ENCODE assay signal across 1 cellular context in the genomic region with DNA sequence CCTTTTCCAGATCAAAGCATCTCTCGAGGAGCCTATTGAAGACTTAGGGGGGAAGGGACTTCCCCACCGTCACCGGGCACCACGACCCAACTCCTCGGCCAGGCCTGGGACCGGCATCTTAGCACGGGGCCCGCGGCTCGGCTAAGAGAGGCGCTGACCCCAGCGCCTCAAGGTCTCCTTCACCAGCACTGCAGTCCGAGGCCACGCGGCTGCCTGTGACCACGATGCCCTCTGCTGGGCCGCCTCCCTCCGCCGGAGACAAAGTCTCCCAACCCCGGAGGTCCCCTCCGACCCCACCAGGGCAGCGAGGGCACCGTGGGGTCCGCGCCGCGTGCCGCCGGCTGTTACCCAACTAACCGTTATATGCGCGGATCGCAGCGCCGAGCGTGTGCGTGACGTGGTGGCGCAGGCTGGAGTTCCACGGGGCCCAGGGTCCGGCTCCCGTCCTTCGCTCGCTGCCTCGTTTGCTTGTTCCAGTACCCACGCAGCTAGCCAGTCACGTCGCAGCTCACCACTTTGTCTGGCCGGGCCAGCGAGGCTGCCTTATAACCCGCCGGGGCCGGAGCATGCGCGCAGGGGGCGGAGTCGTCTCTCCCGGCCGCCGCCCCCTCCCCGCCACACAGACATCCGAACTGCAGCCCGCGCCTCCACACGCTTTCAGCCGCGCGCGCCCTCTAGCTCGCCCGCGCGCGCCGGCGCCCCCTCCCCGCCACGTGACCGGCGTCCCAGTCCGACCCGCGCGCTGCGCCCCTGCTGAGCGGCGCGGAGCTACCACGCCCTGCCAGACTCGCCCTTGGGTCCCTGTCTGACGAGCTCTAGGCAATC.
TF ChIP-seq lines count a peak whose summit lies in the region.

A gene with protein sequence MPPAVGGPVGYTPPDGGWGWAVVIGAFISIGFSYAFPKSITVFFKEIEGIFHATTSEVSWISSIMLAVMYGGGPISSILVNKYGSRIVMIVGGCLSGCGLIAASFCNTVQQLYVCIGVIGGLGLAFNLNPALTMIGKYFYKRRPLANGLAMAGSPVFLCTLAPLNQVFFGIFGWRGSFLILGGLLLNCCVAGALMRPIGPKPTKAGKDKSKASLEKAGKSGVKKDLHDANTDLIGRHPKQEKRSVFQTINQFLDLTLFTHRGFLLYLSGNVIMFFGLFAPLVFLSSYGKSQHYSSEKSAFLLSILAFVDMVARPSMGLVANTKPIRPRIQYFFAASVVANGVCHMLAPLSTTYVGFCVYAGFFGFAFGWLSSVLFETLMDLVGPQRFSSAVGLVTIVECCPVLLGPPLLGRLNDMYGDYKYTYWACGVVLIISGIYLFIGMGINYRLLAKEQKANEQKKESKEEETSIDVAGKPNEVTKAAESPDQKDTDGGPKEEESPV (minus strand): TSS at position 519 of the 825 bp plus-strand sequence. CDS start 26,888 bp downstream, outside the sequence.

TF ChIP-seq in K562, 482 proteins besides CTCF, POLR2A, EP300 and RAD21 (continued from another document and continues in another):
- TF ChIP-seq TCFL5 (CRISPR knock-in tag; conservative IDR thresholded peaks at IDR 0.05) (no peak), ELF2 (CRISPR knock-in tag; IDR thresholded peaks at IDR 0.05) (peak; percentile 67; the same call in 1 of the 2 replicates), POLR2AphosphoS2 (IDR thresholded peaks at IDR 0.05; ENCODE audit: low read length) (peak; percentile 68; the same call in 1 of the 2 replicates), BMI1 (IDR thresholded peaks at IDR 0.05; ENCODE audit: low read length) (no peak), COPS2 (conservative IDR thresholded peaks at IDR 0.05) (no peak), NR2C1 (IDR thresholded peaks at IDR 0.05) (no peak; the same call in 1 of the 2 replicates), NR2C1 (tag; IDR thresholded peaks at IDR 0.05) (peak; percentile 49; the same call in 1 of the 2 replicates), NELFE (IDR thresholded peaks at IDR 0.05; ENCODE audit: insufficient read depth, insufficient read length) (peak; percentile 80), KLF10 (CRISPR knock-in tag; IDR thresholded peaks at IDR 0.05) (no peak), MCM3 (IDR thresholded peaks at IDR 0.05) (no peak), SRSF1 (IDR thresholded peaks at IDR 0.05; ENCODE audit: low read depth, low read length) (0 out of 2 replicates have a peak, but pooled peaks have one; percentile 33), RBFOX2 (IDR thresholded peaks at IDR 0.05; ENCODE audit: low read depth, low read length) (peak; percentile 99), CBX5 (IDR thresholded peaks at IDR 0.05; ENCODE audit: borderline replicate concordance, low read depth) (no peak), HDAC2 (IDR thresholded peaks at IDR 0.05) (peak; percentile 95), EGR1 (conservative IDR thresholded peaks at IDR 0.05) (peak; percentile 82), FUS (optimal IDR thresholded peaks at IDR 0.05; ENCODE audit: low read depth, low read length) (peak; percentile 36), MAFK (IDR thresholded peaks at IDR 0.05; ENCODE audit: low read length) (no peak), RB1 (IDR thresholded peaks at IDR 0.05; ENCODE audit: low read depth) (peak; percentile 99), RBBP5 (IDR thresholded peaks at IDR 0.05; ENCODE audit: borderline replicate concordance, insufficient read depth, low read length, poor library complexity, severe bottlenecking) (peak; percentile 92), PRMT5 (CRISPR knock-in tag; IDR thresholded peaks at IDR 0.05) (no peak), SIX5 (IDR thresholded peaks at IDR 0.05; ENCODE audit: borderline replicate concordance in 1 of 2, insufficient read depth in 1 of 2, low read depth in 1 of 2, low read length in 2 of 2) (no peak), FOXM1 (IDR thresholded peaks at IDR 0.05; ENCODE audit: low read depth) (no peak), FOXM1 (CRISPR knock-in tag; IDR thresholded peaks at IDR 0.05; ENCODE audit: low read depth) (no peak; the same call in 1 of the 2 replicates), TAF15 (IDR thresholded peaks at IDR 0.05; ENCODE audit: low read depth, low read length) (no peak), PHF21A (IDR thresholded peaks at IDR 0.05; ENCODE audit: borderline replicate concordance, low read depth) (peak; percentile 34; the same call in 1 of the 2 replicates), FOXK2 (conservative IDR thresholded peaks at IDR 0.05 in 1 of 2, IDR thresholded peaks at IDR 0.05 in 1 of 2; ENCODE audit: low read depth in 2 of 2) (peak; percentile 9 to 56; a peak in 1 of 4 replicates), HDAC8 (tag; IDR thresholded peaks at IDR 0.05) (peak; percentile 76)
- TF ChIP-seq, protein P1, sequence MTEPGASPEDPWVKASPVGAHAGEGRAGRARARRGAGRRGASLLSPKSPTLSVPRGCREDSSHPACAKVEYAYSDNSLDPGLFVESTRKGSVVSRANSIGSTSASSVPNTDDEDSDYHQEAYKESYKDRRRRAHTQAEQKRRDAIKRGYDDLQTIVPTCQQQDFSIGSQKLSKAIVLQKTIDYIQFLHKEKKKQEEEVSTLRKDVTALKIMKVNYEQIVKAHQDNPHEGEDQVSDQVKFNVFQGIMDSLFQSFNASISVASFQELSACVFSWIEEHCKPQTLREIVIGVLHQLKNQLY (CRISPR knock-in tag; conservative IDR thresholded peaks at IDR 0.05): peak in 1 of 2 experiments; percentile 13; a peak in 1 of 4 replicates
- TF ChIP-seq, protein P2, sequence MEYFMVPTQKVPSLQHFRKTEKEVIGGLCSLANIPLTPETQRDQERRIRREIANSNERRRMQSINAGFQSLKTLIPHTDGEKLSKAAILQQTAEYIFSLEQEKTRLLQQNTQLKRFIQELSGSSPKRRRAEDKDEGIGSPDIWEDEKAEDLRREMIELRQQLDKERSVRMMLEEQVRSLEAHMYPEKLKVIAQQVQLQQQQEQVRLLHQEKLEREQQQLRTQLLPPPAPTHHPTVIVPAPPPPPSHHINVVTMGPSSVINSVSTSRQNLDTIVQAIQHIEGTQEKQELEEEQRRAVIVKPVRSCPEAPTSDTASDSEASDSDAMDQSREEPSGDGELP (CRISPR knock-in tag; IDR thresholded peaks at IDR 0.05; ENCODE audit: borderline replicate concordance): peak; percentile 74
- TF ChIP-seq, protein P3, sequence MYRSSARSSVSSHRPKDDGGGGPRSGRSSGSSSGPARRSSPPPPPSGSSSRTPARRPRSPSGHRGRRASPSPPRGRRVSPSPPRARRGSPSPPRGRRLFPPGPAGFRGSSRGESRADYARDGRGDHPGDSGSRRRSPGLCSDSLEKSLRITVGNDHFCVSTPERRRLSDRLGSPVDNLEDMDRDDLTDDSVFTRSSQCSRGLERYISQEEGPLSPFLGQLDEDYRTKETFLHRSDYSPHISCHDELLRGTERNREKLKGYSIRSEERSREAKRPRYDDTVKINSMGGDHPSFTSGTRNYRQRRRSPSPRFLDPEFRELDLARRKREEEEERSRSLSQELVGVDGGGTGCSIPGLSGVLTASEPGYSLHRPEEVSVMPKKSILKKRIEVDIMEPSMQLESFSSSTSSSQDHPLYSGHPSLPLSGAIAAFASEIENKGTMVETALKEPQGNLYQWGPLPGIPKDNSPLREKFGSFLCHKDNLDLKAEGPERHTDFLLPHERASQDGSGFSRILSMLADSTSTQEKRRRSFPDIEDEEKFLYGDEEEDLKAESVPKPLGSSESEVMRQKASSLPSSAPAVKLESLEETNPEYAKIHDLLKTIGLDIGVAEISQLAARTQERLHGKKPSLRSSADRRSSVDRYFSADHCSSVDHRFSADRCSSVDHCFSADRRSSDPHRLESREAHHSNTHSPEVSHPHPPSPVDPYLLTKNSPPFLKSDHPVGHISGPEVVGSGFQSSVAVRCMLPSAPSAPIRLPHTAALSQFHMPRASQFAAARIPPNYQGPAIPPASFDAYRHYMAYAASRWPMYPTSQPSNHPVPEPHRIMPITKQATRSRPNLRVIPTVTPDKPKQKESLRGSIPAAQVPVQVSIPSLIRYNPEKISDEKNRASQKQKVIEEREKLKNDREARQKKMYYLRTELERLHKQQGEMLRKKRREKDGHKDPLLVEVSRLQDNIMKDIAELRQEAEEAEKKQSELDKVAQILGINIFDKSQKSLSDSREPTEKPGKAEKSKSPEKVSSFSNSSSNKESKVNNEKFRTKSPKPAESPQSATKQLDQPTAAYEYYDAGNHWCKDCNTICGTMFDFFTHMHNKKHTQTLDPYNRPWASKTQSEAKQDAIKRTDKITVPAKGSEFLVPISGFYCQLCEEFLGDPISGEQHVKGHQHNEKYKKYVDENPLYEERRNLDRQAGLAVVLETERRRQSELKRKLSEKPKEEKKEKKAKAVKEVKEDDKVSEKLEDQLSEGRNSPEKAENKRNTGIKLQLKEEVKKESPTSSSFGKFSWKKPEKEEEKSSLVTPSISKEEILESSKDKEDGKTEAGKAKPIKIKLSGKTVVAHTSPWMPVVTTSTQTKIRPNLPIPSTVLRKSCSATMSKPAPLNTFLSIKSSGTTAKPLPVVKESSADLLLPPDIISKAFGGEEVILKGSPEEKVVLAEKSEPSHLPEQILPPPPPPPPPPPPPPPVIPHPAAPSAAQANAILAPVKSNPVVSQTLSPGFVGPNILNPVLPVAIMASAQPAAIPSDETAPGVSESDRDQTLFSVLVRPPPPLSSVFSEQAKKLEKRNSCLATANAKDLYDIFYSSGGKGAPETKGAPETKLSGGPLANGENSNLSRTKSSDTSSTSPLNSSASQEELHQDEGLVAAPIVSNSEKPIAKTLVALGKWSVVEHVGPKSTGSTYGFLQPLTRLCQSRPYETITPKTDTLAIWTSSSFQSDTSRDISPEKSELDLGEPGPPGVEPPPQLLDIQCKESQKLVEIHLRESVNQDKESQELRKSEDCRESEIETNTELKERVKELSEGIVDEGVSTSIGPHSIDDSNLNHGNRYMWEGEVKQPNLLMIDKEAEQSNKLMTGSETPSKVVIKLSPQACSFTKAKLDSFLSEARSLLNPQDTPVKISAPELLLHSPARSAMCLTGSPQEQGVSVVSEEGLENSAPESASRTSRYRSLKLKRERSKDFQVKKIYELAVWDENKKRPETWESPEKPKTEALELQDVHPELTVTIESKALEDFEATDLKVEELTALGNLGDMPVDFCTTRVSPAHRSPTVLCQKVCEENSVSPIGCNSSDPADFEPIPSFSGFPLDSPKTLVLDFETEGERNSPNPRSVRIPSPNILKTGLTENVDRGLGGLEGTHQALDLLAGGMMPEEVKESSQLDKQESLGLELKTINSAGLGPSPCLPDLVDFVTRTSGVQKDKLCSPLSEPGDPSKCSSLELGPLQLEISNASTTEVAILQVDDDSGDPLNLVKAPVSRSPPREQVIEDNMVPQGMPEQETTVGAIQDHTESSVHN (IDR thresholded peaks at IDR 0.05; ENCODE audit: borderline replicate concordance in 1 of 2, low read depth in 1 of 2): no peak
- TF ChIP-seq, protein P4, sequence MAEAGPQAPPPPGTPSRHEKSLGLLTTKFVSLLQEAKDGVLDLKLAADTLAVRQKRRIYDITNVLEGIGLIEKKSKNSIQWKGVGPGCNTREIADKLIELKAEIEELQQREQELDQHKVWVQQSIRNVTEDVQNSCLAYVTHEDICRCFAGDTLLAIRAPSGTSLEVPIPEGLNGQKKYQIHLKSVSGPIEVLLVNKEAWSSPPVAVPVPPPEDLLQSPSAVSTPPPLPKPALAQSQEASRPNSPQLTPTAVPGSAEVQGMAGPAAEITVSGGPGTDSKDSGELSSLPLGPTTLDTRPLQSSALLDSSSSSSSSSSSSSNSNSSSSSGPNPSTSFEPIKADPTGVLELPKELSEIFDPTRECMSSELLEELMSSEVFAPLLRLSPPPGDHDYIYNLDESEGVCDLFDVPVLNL (CRISPR knock-in tag; IDR thresholded peaks at IDR 0.05; ENCODE audit: low read depth): no peak; the same call in none of the 2 replicates
- TF ChIP-seq, protein P5, sequence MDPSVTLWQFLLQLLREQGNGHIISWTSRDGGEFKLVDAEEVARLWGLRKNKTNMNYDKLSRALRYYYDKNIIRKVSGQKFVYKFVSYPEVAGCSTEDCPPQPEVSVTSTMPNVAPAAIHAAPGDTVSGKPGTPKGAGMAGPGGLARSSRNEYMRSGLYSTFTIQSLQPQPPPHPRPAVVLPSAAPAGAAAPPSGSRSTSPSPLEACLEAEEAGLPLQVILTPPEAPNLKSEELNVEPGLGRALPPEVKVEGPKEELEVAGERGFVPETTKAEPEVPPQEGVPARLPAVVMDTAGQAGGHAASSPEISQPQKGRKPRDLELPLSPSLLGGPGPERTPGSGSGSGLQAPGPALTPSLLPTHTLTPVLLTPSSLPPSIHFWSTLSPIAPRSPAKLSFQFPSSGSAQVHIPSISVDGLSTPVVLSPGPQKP (CRISPR knock-in tag; IDR thresholded peaks at IDR 0.05): no peak
- TF ChIP-seq, protein P6, sequence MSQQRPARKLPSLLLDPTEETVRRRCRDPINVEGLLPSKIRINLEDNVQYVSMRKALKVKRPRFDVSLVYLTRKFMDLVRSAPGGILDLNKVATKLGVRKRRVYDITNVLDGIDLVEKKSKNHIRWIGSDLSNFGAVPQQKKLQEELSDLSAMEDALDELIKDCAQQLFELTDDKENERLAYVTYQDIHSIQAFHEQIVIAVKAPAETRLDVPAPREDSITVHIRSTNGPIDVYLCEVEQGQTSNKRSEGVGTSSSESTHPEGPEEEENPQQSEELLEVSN (IDR thresholded peaks at IDR 0.05; ENCODE audit: borderline replicate concordance in 1 of 2, extremely low read depth in 1 of 2, insufficient read depth in 1 of 2, insufficient read length in 1 of 2, low read depth in 1 of 2, low read length in 1 of 2, poor library complexity in 1 of 2, severe bottlenecking in 1 of 2): peak; percentile 94 to 95
- TF ChIP-seq, protein P7, sequence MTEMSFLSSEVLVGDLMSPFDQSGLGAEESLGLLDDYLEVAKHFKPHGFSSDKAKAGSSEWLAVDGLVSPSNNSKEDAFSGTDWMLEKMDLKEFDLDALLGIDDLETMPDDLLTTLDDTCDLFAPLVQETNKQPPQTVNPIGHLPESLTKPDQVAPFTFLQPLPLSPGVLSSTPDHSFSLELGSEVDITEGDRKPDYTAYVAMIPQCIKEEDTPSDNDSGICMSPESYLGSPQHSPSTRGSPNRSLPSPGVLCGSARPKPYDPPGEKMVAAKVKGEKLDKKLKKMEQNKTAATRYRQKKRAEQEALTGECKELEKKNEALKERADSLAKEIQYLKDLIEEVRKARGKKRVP (CRISPR knock-in tag; IDR thresholded peaks at IDR 0.05): no peak
- TF ChIP-seq, protein P8, sequence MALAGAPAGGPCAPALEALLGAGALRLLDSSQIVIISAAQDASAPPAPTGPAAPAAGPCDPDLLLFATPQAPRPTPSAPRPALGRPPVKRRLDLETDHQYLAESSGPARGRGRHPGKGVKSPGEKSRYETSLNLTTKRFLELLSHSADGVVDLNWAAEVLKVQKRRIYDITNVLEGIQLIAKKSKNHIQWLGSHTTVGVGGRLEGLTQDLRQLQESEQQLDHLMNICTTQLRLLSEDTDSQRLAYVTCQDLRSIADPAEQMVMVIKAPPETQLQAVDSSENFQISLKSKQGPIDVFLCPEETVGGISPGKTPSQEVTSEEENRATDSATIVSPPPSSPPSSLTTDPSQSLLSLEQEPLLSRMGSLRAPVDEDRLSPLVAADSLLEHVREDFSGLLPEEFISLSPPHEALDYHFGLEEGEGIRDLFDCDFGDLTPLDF (CRISPR knock-in tag; IDR thresholded peaks at IDR 0.05): peak; percentile 86
